1 cellular context compared by ENCODE assay signal in the genomic region with DNA sequence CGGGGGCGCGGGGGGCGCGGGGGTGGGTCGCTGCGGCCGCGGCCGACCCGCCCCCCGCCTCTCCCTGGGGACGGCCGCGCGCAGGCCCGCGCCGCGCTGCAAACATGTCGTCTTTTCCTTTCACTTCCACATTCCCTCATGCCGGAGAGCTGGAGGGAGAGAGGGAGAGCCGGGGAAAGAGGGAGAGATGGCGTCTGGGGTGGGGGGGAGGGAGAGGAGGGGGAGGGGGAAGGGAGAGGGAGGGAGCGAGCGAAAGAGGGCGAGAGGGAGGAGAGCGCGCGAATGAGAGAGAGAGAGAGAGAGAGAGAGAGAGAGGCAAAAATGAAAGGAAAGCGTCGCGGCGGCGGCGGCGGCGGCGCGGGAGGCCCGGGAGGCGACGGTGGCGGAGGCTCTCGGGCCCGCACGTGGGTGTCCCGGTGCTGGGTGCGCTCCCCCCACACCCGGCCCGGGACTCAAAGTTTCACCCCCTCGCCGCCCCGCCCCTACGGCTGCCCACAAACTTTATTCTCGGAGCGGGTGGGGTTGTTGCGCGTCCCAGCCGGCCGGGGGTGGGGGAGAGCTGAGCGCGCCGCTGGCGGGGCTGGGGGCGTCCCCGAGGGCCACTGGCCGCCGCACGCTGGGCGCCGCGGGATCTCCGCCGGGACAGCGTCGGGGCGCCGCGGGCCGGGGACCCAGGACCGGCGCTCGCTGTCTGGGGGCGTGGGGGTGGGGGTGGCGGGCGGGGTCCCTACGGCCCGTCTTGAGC.
TF ChIP-seq lines count a peak whose summit lies in the region.

No MANE protein-coding gene starts in this region.

TF ChIP-seq in GM12878, 131 proteins besides CTCF, POLR2A, EP300 and RAD21 (continues in another document):
- TF ChIP-seq ZNF24 (IDR thresholded peaks at IDR 0.05) (peak; percentile 69), JUND (IDR thresholded peaks at IDR 0.05; ENCODE audit: low read depth, low read length) (no peak), ZBTB40 (IDR thresholded peaks at IDR 0.05; ENCODE audit: borderline replicate concordance) (no peak), BCL11A (IDR thresholded peaks at IDR 0.05; ENCODE audit: low read depth, low read length) (no peak), GATAD2B (conservative IDR thresholded peaks at IDR 0.05; ENCODE audit: low read depth) (peak; percentile 37), YBX1 (IDR thresholded peaks at IDR 0.05) (no peak), RB1 (IDR thresholded peaks at IDR 0.05; ENCODE audit: borderline replicate concordance) (peak; percentile 17; the same call in 1 of the 2 replicates), MXI1 (IDR thresholded peaks at IDR 0.05; ENCODE audit: low read depth, low read length) (0 out of 2 replicates have a peak, but pooled peaks have one; percentile 29), CBFB (IDR thresholded peaks at IDR 0.05; ENCODE audit: low read depth) (no peak), MTA3 (IDR thresholded peaks at IDR 0.05; ENCODE audit: borderline replicate concordance, low read length) (no peak), ATF2 (IDR thresholded peaks at IDR 0.05; ENCODE audit: low read length) (no peak), MAX (IDR thresholded peaks at IDR 0.05; ENCODE audit: low read depth, low read length) (0 out of 2 replicates have a peak, but pooled peaks have one; percentile 32), DPF2 (IDR thresholded peaks at IDR 0.05) (peak; percentile 66), RUNX3 (IDR thresholded peaks at IDR 0.05; ENCODE audit: low read length) (peak; percentile 15; the same call in 1 of the 2 replicates), BACH1 (IDR thresholded peaks at IDR 0.05; ENCODE audit: borderline replicate concordance) (peak; percentile 52; the same call in 1 of the 2 replicates), ZNF274 (IDR thresholded peaks at IDR 0.05; ENCODE audit: insufficient read depth, insufficient read length) (no peak), SRF (IDR thresholded peaks at IDR 0.05; ENCODE audit: low read depth in 2 of 2, low read length in 2 of 2) (no peak), YY1 (IDR thresholded peaks at IDR 0.05; ENCODE audit: low read depth, low read length) (peak; percentile 40; the same call in 1 of the 2 replicates), ZSCAN29 (IDR thresholded peaks at IDR 0.05) (no peak), EZH2 (IDR thresholded peaks at IDR 0.05; ENCODE audit: borderline replicate concordance, control insufficient read depth, low read depth, low read length) (no peak), CBX5 (IDR thresholded peaks at IDR 0.05; ENCODE audit: low read depth) (no peak), PAX8 (IDR thresholded peaks at IDR 0.05) (no peak), CHD2 (IDR thresholded peaks at IDR 0.05; ENCODE audit: borderline replicate concordance, low read depth, low read length) (0 out of 2 replicates have a peak, but pooled peaks have one; percentile 1), IKZF2 (IDR thresholded peaks at IDR 0.05) (no peak), JUNB (IDR thresholded peaks at IDR 0.05) (no peak), RFX5 (IDR thresholded peaks at IDR 0.05; ENCODE audit: low read depth, low read length) (no peak), CHD4 (IDR thresholded peaks at IDR 0.05) (no peak), TBL1XR1 (IDR thresholded peaks at IDR 0.05; ENCODE audit: low read depth, low read length) (no peak), NKRF (conservative IDR thresholded peaks at IDR 0.05) (peak; percentile 63; the same call in 1 of the 2 replicates), HCFC1 (IDR thresholded peaks at IDR 0.05; ENCODE audit: low read length) (no peak), PRDM15 (CRISPR knock-in tag; IDR thresholded peaks at IDR 0.05) (no peak), BHLHE40 (IDR thresholded peaks at IDR 0.05; ENCODE audit: borderline replicate concordance in 1 of 2, low read depth in 2 of 2, low read length in 1 of 2) (peak; percentile 38 to 88; a peak in 3 of 4 replicates), PAX5 (IDR thresholded peaks at IDR 0.05; ENCODE audit: borderline replicate concordance, low read depth, low read length) (no peak), MEF2B (IDR thresholded peaks at IDR 0.05; ENCODE audit: partially characterized antibody, poor library complexity, severe bottlenecking) (peak; percentile 20), SPI1 (IDR thresholded peaks at IDR 0.05; ENCODE audit: borderline replicate concordance, insufficient read depth, low read depth, low read length) (peak; percentile 43; the same call in 1 of the 2 replicates), RBBP5 (conservative IDR thresholded peaks at IDR 0.05) (no peak), KLF5 (IDR thresholded peaks at IDR 0.05; ENCODE audit: partially characterized antibody) (no peak), TAF1 (IDR thresholded peaks at IDR 0.05; ENCODE audit: borderline replicate concordance, low read depth, low read length) (peak; percentile 6; the same call in 1 of the 2 replicates)
- TF ChIP-seq, protein P1, sequence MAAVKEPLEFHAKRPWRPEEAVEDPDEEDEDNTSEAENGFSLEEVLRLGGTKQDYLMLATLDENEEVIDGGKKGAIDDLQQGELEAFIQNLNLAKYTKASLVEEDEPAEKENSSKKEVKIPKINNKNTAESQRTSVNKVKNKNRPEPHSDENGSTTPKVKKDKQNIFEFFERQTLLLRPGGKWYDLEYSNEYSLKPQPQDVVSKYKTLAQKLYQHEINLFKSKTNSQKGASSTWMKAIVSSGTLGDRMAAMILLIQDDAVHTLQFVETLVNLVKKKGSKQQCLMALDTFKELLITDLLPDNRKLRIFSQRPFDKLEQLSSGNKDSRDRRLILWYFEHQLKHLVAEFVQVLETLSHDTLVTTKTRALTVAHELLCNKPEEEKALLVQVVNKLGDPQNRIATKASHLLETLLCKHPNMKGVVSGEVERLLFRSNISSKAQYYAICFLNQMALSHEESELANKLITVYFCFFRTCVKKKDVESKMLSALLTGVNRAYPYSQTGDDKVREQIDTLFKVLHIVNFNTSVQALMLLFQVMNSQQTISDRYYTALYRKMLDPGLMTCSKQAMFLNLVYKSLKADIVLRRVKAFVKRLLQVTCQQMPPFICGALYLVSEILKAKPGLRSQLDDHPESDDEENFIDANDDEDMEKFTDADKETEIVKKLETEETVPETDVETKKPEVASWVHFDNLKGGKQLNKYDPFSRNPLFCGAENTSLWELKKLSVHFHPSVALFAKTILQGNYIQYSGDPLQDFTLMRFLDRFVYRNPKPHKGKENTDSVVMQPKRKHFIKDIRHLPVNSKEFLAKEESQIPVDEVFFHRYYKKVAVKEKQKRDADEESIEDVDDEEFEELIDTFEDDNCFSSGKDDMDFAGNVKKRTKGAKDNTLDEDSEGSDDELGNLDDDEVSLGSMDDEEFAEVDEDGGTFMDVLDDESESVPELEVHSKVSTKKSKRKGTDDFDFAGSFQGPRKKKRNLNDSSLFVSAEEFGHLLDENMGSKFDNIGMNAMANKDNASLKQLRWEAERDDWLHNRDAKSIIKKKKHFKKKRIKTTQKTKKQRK (IDR thresholded peaks at IDR 0.05; ENCODE audit: low read depth, low read length) = no peak
- TF ChIP-seq, protein P2, sequence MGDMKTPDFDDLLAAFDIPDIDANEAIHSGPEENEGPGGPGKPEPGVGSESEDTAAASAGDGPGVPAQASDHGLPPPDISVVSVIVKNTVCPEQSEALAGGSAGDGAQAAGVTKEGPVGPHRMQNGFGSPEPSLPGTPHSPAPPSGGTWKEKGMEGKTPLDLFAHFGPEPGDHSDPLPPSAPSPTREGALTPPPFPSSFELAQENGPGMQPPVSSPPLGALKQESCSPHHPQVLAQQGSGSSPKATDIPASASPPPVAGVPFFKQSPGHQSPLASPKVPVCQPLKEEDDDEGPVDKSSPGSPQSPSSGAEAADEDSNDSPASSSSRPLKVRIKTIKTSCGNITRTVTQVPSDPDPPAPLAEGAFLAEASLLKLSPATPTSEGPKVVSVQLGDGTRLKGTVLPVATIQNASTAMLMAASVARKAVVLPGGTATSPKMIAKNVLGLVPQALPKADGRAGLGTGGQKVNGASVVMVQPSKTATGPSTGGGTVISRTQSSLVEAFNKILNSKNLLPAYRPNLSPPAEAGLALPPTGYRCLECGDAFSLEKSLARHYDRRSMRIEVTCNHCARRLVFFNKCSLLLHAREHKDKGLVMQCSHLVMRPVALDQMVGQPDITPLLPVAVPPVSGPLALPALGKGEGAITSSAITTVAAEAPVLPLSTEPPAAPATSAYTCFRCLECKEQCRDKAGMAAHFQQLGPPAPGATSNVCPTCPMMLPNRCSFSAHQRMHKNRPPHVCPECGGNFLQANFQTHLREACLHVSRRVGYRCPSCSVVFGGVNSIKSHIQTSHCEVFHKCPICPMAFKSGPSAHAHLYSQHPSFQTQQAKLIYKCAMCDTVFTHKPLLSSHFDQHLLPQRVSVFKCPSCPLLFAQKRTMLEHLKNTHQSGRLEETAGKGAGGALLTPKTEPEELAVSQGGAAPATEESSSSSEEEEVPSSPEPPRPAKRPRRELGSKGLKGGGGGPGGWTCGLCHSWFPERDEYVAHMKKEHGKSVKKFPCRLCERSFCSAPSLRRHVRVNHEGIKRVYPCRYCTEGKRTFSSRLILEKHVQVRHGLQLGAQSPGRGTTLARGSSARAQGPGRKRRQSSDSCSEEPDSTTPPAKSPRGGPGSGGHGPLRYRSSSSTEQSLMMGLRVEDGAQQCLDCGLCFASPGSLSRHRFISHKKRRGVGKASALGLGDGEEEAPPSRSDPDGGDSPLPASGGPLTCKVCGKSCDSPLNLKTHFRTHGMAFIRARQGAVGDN (IDR thresholded peaks at IDR 0.05) = 0 out of 2 replicates have a peak, but pooled peaks have one; percentile 44
